Comparison of ENCODE assay signal across 24 cellular contexts in the genomic region with DNA sequence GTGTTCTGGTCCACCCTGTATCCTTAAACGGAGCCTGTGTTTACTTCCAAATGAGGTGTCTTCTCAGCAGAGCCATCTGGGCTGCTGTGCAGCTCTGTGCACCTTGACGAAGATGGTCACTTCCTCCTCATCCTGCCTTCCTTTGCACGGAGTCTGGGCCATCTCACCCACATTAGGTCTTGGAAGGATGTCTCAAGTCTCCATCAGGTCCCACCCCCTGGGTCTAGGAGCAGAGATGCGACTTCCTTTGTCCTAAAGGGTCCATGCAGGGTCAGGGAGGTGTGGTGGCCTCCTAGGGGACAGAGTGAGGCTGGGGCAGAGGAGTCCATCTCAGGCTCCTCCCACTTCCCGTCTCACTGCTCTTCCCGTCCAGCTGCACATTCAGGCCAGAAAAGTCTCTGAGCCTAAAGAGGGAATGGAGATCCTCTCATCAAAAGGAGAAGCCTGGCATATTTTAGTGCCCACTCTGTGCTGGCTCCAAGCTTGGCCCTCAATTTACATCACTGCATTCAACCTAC.
"Had no signal": no experiment of that assay in that cellular context is flagged by ENCODE, and none has a peak within 500 bp of the region (broad histone marks: within the 10 kb centered on the region; RNA-seq: fewer than 3 reads in every experiment).

No MANE protein-coding gene starts in this region.

- DNase-seq: activated CD4-positive, alpha-beta memory T cell treated with anti-CD3 and anti-CD28 coated beads, Interleukin-2, amount 10 ng/mL, durations not matched to agents 7 days and 5 days; activated CD4-positive, alpha-beta T cell treated with anti-CD3 and anti-CD28 coated beads for 4 hours; activated effector memory CD4-positive, alpha-beta T cell treated with Interleukin-2 at 50 U/mL for 16 hours; activated naive CD4-positive, alpha-beta T cell treated with anti-CD3 and anti-CD28 coated beads, Interleukin-2, amount 10 ng/mL, durations not matched to agents 7 days and 5 days; activated naive CD8-positive, alpha-beta T cell treated with anti-CD3 and anti-CD28 coated beads, Interleukin-2, amount 50 U/mL, for 24 hours; activated T-cell treated with anti-CD3 and anti-CD28 coated beads, Interleukin-2, amount 50 U/mL, for 48 hours; anterior cingulate cortex; central memory CD4-positive, alpha-beta T cell; colonic mucosa; effector CD4-positive, alpha-beta T cell; mesenchymal stem cell; mucosa of descending colon; naive B cell; SK-N-SH; stimulated activated naive CD8-positive, alpha-beta T cell treated with anti-CD3 and anti-CD28 coated beads, Interleukin-15, Interleukin-2, amounts not matched to agents 100 U/mL and 50 U/mL, for 24 hours; T-cell had no signal

- H3K36me3 ChIP-seq: colonic mucosa, esophagus muscularis mucosa, gastroesophageal sphincter, heart left ventricle, neutrophil, tibial nerve had no signal

- H3K4me1 Mint-ChIP-seq: activated CD4-positive, alpha-beta memory T cell treated with anti-CD3 and anti-CD28 coated beads, Interleukin-2, amount 10 ng/mL, durations not matched to agents 7 days and 5 days; activated naive CD4-positive, alpha-beta T cell treated with anti-CD3 and anti-CD28 coated beads, Interleukin-2, amount 10 ng/mL, durations not matched to agents 7 days and 5 days; activated naive CD8-positive, alpha-beta T cell treated with anti-CD3 and anti-CD28 coated beads, Interleukin-2, amount 50 U/mL, for 24 hours; naive B cell; T-cell had no signal

- ATAC-seq: activated naive CD8-positive, alpha-beta T cell treated with anti-CD3 and anti-CD28 coated beads, Interleukin-2, amount 50 U/mL, for 24 hours; gastroesophageal sphincter; heart left ventricle; mucosa of descending colon; stimulated activated naive CD8-positive, alpha-beta T cell treated with anti-CD3 and anti-CD28 coated beads, Interleukin-15, Interleukin-2, amounts not matched to agents 100 U/mL and 50 U/mL, for 24 hours; T-cell; WTC11 had no signal

- H3K4me3 Mint-ChIP-seq: activated CD4-positive, alpha-beta memory T cell treated with anti-CD3 and anti-CD28 coated beads, Interleukin-2, amount 10 ng/mL, durations not matched to agents 7 days and 5 days; activated naive CD4-positive, alpha-beta T cell treated with anti-CD3 and anti-CD28 coated beads, Interleukin-2, amount 10 ng/mL, durations not matched to agents 7 days and 5 days; activated naive CD8-positive, alpha-beta T cell treated with anti-CD3 and anti-CD28 coated beads, Interleukin-2, amount 50 U/mL, for 24 hours; brain; naive B cell; T-cell; WTC11 had no signal

- H3K9ac ChIP-seq: parathyroid adenoma, SK-N-SH had no signal

- H3K27me3 ChIP-seq: colonic mucosa, neutrophil, tibial nerve had no signal

- H3K4me1 ChIP-seq: colonic mucosa, esophagus muscularis mucosa, gastroesophageal sphincter, heart left ventricle, parathyroid adenoma, tibial nerve had no signal

- H3K27ac Mint-ChIP-seq: activated CD4-positive, alpha-beta memory T cell treated with anti-CD3 and anti-CD28 coated beads, Interleukin-2, amount 10 ng/mL, durations not matched to agents 7 days and 5 days; activated naive CD4-positive, alpha-beta T cell treated with anti-CD3 and anti-CD28 coated beads, Interleukin-2, amount 10 ng/mL, durations not matched to agents 7 days and 5 days; activated naive CD8-positive, alpha-beta T cell treated with anti-CD3 and anti-CD28 coated beads, Interleukin-2, amount 50 U/mL, for 24 hours; naive B cell; T-cell; WTC11 had no signal

- H3K9me3 ChIP-seq: colonic mucosa, esophagus muscularis mucosa, gastroesophageal sphincter, mucosa of descending colon, neutrophil, SK-N-SH, tibial nerve had no signal

- H3K36me3 Mint-ChIP-seq: activated naive CD4-positive, alpha-beta T cell treated with anti-CD3 and anti-CD28 coated beads, Interleukin-2, amount 10 ng/mL, durations not matched to agents 7 days and 5 days; brain; T-cell; WTC11 had no signal

- H3K27ac ChIP-seq: colonic mucosa, esophagus muscularis mucosa, gastroesophageal sphincter, heart left ventricle, neutrophil, parathyroid adenoma, tibial nerve had no signal

- H3K9me3 Mint-ChIP-seq: activated CD4-positive, alpha-beta memory T cell treated with anti-CD3 and anti-CD28 coated beads, Interleukin-2, amount 10 ng/mL, durations not matched to agents 7 days and 5 days; activated naive CD4-positive, alpha-beta T cell treated with anti-CD3 and anti-CD28 coated beads, Interleukin-2, amount 10 ng/mL, durations not matched to agents 7 days and 5 days; activated naive CD8-positive, alpha-beta T cell treated with anti-CD3 and anti-CD28 coated beads, Interleukin-2, amount 50 U/mL, for 24 hours; WTC11 had no signal

- H3K4me3 ChIP-seq: colonic mucosa, esophagus muscularis mucosa, gastroesophageal sphincter, heart left ventricle, mucosa of descending colon, tibial nerve had no signal
